ENCODE assay signal across 19 cellular contexts in genomic region chr12:88150063-88150462, GRCh38.
"Had no signal": no experiment of that assay in that cellular context is flagged by ENCODE, and none has a peak within 500 bp of the region (broad histone marks: within the 10 kb centered on the region; RNA-seq: fewer than 3 reads in every experiment).

No MANE protein-coding gene starts in this region.

- H3K27ac ChIP-seq: colonic mucosa, esophagus muscularis mucosa, foreskin keratinocyte, gastrocnemius medialis, heart right ventricle, left lung, lower lobe of right lung had no signal

- H3K27me3 Mint-ChIP-seq: dendritic cell treated with granulocyte-macrophage colony-stimulating factor and Interleukin-4, amounts not matched to agents 40 ng/mL and 50 ng/mL, for 4 days; effector memory CD8-positive, alpha-beta T cell; naive thymus-derived CD4-positive, alpha-beta T cell had no signal

- H3K4me3 ChIP-seq: colonic mucosa, esophagus muscularis mucosa, gastrocnemius medialis, heart right ventricle, left lung, lower lobe of right lung had no signal

- DNase-seq: colonic mucosa; cortex of kidney; effector CD8-positive, alpha-beta T cell; effector memory CD8-positive, alpha-beta T cell; foreskin keratinocyte; gastrocnemius medialis; glutamatergic neuron; head of caudate nucleus; heart right ventricle; hippocampal formation; left cardiac atrium; left lung; left ventricle myocardium superior; lower lobe of right lung; mesenchymal stem cell; midbrain; naive thymus-derived CD4-positive, alpha-beta T cell had no signal

- H3K36me3 ChIP-seq: colonic mucosa, gastrocnemius medialis had no signal

- H3K4me1 ChIP-seq: colonic mucosa, gastrocnemius medialis, lower lobe of right lung had no signal

- ATAC-seq: effector memory CD8-positive, alpha-beta T cell; foreskin keratinocyte; gastrocnemius medialis; heart right ventricle; left cardiac atrium; left lung; left ventricle myocardium superior; lower lobe of right lung; naive thymus-derived CD4-positive, alpha-beta T cell had no signal

- H3K9me3 ChIP-seq: colonic mucosa, esophagus muscularis mucosa, gastrocnemius medialis, heart right ventricle, left lung, lower lobe of right lung had no signal

- H3K27me3 ChIP-seq: colonic mucosa, esophagus muscularis mucosa, foreskin keratinocyte, gastrocnemius medialis, heart right ventricle, left lung had no signal

- H3K9me3 Mint-ChIP-seq: dendritic cell treated with granulocyte-macrophage colony-stimulating factor and Interleukin-4, amounts not matched to agents 40 ng/mL and 50 ng/mL, for 4 days; effector memory CD8-positive, alpha-beta T cell; naive thymus-derived CD4-positive, alpha-beta T cell had no signal

- H3K27ac Mint-ChIP-seq: dendritic cell treated with granulocyte-macrophage colony-stimulating factor and Interleukin-4, amounts not matched to agents 40 ng/mL and 50 ng/mL, for 4 days; effector memory CD8-positive, alpha-beta T cell had no signal

- H3K4me3 Mint-ChIP-seq: dendritic cell treated with granulocyte-macrophage colony-stimulating factor and Interleukin-4, amounts not matched to agents 40 ng/mL and 50 ng/mL, for 4 days; effector memory CD8-positive, alpha-beta T cell; naive thymus-derived CD4-positive, alpha-beta T cell had no signal
